ENCODE assay signal across 8 cellular contexts in genomic region chr10:12782537-12782936, GRCh38.
A peak's percentile ranks its signal among the peaks of the same experiment; 100 is the strongest.
DNase-seq lines count a peak whose midpoint lies in the region; ATAC-seq and TF ChIP-seq lines count a peak whose summit lies in the region.

No MANE protein-coding gene starts in this region.

- no peak for ATAC-seq in activated T-cell treated with anti-CD3 and anti-CD28 coated beads, Interleukin-2, amount 50 U/mL, for 4 hours
- ATAC-seq in HG02759 (IDR thresholded peaks at IDR 0.05; ENCODE audit: unreplicated experiment), result no peak

- H3K4me2 ChIP-seq in hepatocyte, result no peak overlapping the region

- H3K4me1 Mint-ChIP-seq in activated T-cell treated with anti-CD3 and anti-CD28 coated beads, Interleukin-2, amount 50 U/mL, for 4 hours (ENCODE audit: low read depth), result peaks cover 17% of the 10 kb centered on the region

- H3K27me3 Mint-ChIP-seq in activated T-cell treated with anti-CD3 and anti-CD28 coated beads, Interleukin-2, amount 50 U/mL, for 4 hours (ENCODE audit: low read depth), result no peaks in the 10 kb centered on the region

- H3K4me3 ChIP-seq in NB4 (ENCODE audit: low read depth, low read length) (no peak overlapping the region), hepatocyte (no peak overlapping the region)

- H3K36me3 ChIP-seq in hepatocyte (replicated peaks; ENCODE audit: insufficient read depth, low read depth), result no peaks in the 10 kb centered on the region

- H2AFZ ChIP-seq in hepatocyte, result no peak overlapping the region

- TF ChIP-seq CTCF in NB4 (IDR thresholded peaks at IDR 0.05; ENCODE audit: low read depth, low read length) (peak; percentile 56), hepatocyte (IDR thresholded peaks at IDR 0.05; ENCODE audit: poor library complexity) (peak; percentile 52)

- 57% methylated on average over 8 of the region's 8 CpGs for WGBS in hepatocyte (ENCODE audit: low lambda C conversion rate, missing lambda C conversion rate)

- DNase-seq in SKM-1 treated with dmso at 0.1 percent for 144 hours (lab: John Stamatoyannopoulos, UW; ENCODE audit: unreplicated experiment) (peak; percentile 3), SKM-1 (lab: John Stamatoyannopoulos, UW; ENCODE audit: unreplicated experiment) (no peak), NB4 (ENCODE audit: low read depth) (peak; percentile 50), hepatocyte (ENCODE audit: low spot score) (peak; percentile 54), globus pallidus (ENCODE audit: low spot score) (no peak)
- DNase-seq in activated T-cell treated with anti-CD3 and anti-CD28 coated beads, Interleukin-2, amount 50 U/mL, for 4 hours, result peak; percentile 28
- DNase-seq in stimulated activated CD8-positive, alpha-beta memory T cell treated with anti-CD3 and anti-CD28 coated beads, Interleukin-4, amount 100 ng/mL, for 48 hours, result peak; percentile 76

- H3K36me3 Mint-ChIP-seq in activated T-cell treated with anti-CD3 and anti-CD28 coated beads, Interleukin-2, amount 50 U/mL, for 4 hours (ENCODE audit: insufficient read depth), result peaks cover 17% of the 10 kb centered on the region

- H3K9me3 Mint-ChIP-seq in activated T-cell treated with anti-CD3 and anti-CD28 coated beads, Interleukin-2, amount 50 U/mL, for 4 hours, result no peaks in the 10 kb centered on the region

- no peak overlapping the region for H3K27ac ChIP-seq in hepatocyte

- no peak overlapping the region for H3K4me3 Mint-ChIP-seq in activated T-cell treated with anti-CD3 and anti-CD28 coated beads, Interleukin-2, amount 50 U/mL, for 4 hours

- no peaks in the 10 kb centered on the region for H4K20me1 ChIP-seq in hepatocyte (ENCODE audit: insufficient read depth, poor library complexity, severe bottlenecking)

- no peak for TF ChIP-seq POLR2A in NB4 (IDR thresholded peaks at IDR 0.05; ENCODE audit: extremely low read depth, insufficient read length)

- no peaks in the 10 kb centered on the region for H3K27me3 ChIP-seq in hepatocyte

- peaks cover 8% of the 10 kb centered on the region for H3K4me1 ChIP-seq in hepatocyte (ENCODE audit: insufficient read depth)

- no peaks in the 10 kb centered on the region for H3K79me2 ChIP-seq in hepatocyte

- H3K9me3 ChIP-seq in hepatocyte (ENCODE audit: low read depth), result no peaks in the 10 kb centered on the region

- no peaks in the 10 kb centered on the region for H3K9me2 ChIP-seq in hepatocyte (replicated peaks; ENCODE audit: insufficient read depth)

Comparison
In these comparisons a context has a peak if more than half of its experiments do, and no peak if none do; other contexts are left out.
1. DNase-seq: peak in SKM-1 treated with dmso at 0.1 percent for 144 hours (single experiment), NB4 (single experiment), activated T-cell treated with anti-CD3 and anti-CD28 coated beads, Interleukin-2, amount 50 U/mL, for 4 hours (single experiment), hepatocyte (single experiment) and stimulated activated CD8-positive, alpha-beta memory T cell treated with anti-CD3 and anti-CD28 coated beads, Interleukin-4, amount 100 ng/mL, for 48 hours (single experiment); none in SKM-1 (single experiment) and globus pallidus (single experiment).